Comparison of ENCODE assay signal across 1 cellular context in genomic region chr1:149884433-149885363, GRCh38.
TF ChIP-seq lines count a peak whose summit lies in the region.

No MANE protein-coding gene starts in this region.

TF ChIP-seq in HepG2, 621 proteins besides CTCF, POLR2A, EP300 and RAD21:
- no peak for TF ChIP-seq EHMT2 (IDR thresholded peaks at IDR 0.05; ENCODE audit: borderline replicate concordance, low read depth, low read length)
- TF ChIP-seq KDM1A (CRISPR knock-in tag; IDR thresholded peaks at IDR 0.05): no peak
- TF ChIP-seq KLF15 (CRISPR knock-in tag; IDR thresholded peaks at IDR 0.05; ENCODE audit: borderline replicate concordance): 0 out of 2 replicates have a peak, but pooled peaks have one; percentile 28
- TF ChIP-seq ZNF414 (CRISPR knock-in tag; IDR thresholded peaks at IDR 0.05): 0 out of 2 replicates have a peak, but pooled peaks have one; percentile 30
- TF ChIP-seq, protein P1, sequence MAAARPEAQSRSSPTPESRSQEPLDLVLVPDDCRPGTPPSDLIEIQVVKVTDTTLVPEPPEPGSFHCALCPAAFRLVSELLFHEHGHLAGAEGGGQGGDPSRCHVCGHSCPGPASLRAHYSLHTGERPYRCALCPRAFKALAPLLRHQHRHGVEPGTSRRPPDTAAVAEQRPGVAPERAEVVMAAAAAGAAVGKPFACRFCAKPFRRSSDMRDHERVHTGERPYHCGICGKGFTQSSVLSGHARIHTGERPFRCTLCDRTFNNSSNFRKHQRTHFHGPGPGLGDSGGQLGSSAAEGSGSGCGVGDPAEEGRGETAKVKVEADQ (CRISPR knock-in tag; IDR thresholded peaks at IDR 0.05; ENCODE audit: borderline replicate concordance): 0 out of 2 replicates have a peak, but pooled peaks have one; percentile 18
TF ChIP-seq in HepG2: peak in this region for 3.
